32 cellular contexts compared by ENCODE assay signal in genomic region chr16:5026664-5027063, GRCh38. TPM values are rescaled to one million over a fixed set of nuclear protein-coding genes. Genes with fewer than 3 reads are reported as not detected.
"Had no signal": no experiment of that assay in that cellular context is flagged by ENCODE, and none has a peak within 500 bp of the region (broad histone marks: within the 10 kb centered on the region; RNA-seq: fewer than 3 reads in every experiment).

No MANE protein-coding gene starts in this region.

- H3K4me1 Mint-ChIP-seq: activated B cell treated with CpG ODN at 0.5 μM for 24 hours; activated naive CD8-positive, alpha-beta T cell treated with anti-CD3 and anti-CD28 coated beads, Interleukin-2, amount 50 U/mL, for 24 hours; activated T-helper 17 cell treated with anti-CD3 and anti-CD28 coated beads, Interleukin-2, amount 50 U/mL, for 72 hours; endodermal cell had no signal

- DNase-seq: activated B cell treated with CpG ODN at 0.5 μM for 24 hours; activated CD4-positive, alpha-beta T cell treated with anti-CD3 and anti-CD28 coated beads for 48 hours; activated CD4-positive, alpha-beta T cell treated with anti-CD3 and anti-CD28 coated beads, Interleukin-2, amount 50 U/mL, for 1 hour; activated CD4-positive, alpha-beta T cell treated with anti-CD3 and anti-CD28 coated beads, Interleukin-2, amount 50 U/mL, for 48 hours; activated CD8-positive, alpha-beta memory T cell treated with anti-CD3 and anti-CD28 coated beads for 24 hours; activated CD8-positive, alpha-beta T cell treated with anti-CD3 and anti-CD28 coated beads for 36 hours; activated effector memory CD4-positive, alpha-beta T cell treated with Interleukin-2 at 50 U/mL for 16 hours; activated gamma-delta T cell treated with Interleukin-2 at 50 U/mL for 16 hours; activated naive CD4-positive, alpha-beta T cell treated with anti-CD3 and anti-CD28 coated beads for 36 hours; activated naive CD8-positive, alpha-beta T cell treated with anti-CD3 and anti-CD28 coated beads for 36 hours; activated naive CD8-positive, alpha-beta T cell treated with anti-CD3 and anti-CD28 coated beads, Interleukin-2, amount 50 U/mL, for 24 hours; activated T-cell treated with anti-CD3 and anti-CD28 coated beads, Interleukin-2, amount 50 U/mL, for 4 hours; adrenal gland; amygdala; body of pancreas; cerebellar nuclear complex; colonic mucosa; effector memory CD4-positive, alpha-beta T cell; endodermal cell; erythroblast; foreskin keratinocyte; gastrocnemius medialis; T-helper 1 cell; T-helper 17 cell; T1000; WERI-Rb-1 had no signal

- H3K36me3 ChIP-seq: colonic mucosa, WERI-Rb-1 had no signal

- H3K27me3 Mint-ChIP-seq: activated B cell treated with CpG ODN at 0.5 μM for 24 hours; activated CD8-positive, alpha-beta T cell treated with anti-CD3 and anti-CD28 coated beads for 36 hours; activated naive CD8-positive, alpha-beta T cell treated with anti-CD3 and anti-CD28 coated beads for 36 hours; activated naive CD8-positive, alpha-beta T cell treated with anti-CD3 and anti-CD28 coated beads, Interleukin-2, amount 50 U/mL, for 24 hours; activated T-helper 17 cell treated with anti-CD3 and anti-CD28 coated beads, Interleukin-2, amount 50 U/mL, for 72 hours; T-helper 17 cell had no signal

- H3K36me3 Mint-ChIP-seq: activated naive CD4-positive, alpha-beta T cell treated with anti-CD3 and anti-CD28 coated beads, Interleukin-2, amount 50 U/mL, for 24 hours had no signal

- H3K4me1 ChIP-seq: adrenal gland, colonic mucosa, esophagus muscularis mucosa, foreskin keratinocyte had no signal

- H3K27me3 ChIP-seq: adrenal gland, body of pancreas, colonic mucosa, foreskin keratinocyte, gastrocnemius medialis had no signal

- H3K27ac Mint-ChIP-seq: activated B cell treated with CpG ODN at 0.5 μM for 24 hours; activated CD8-positive, alpha-beta T cell treated with anti-CD3 and anti-CD28 coated beads for 36 hours; activated naive CD4-positive, alpha-beta T cell treated with anti-CD3 and anti-CD28 coated beads for 36 hours; activated naive CD4-positive, alpha-beta T cell treated with anti-CD3 and anti-CD28 coated beads, Interleukin-2, amount 50 U/mL, for 24 hours; activated naive CD8-positive, alpha-beta T cell treated with anti-CD3 and anti-CD28 coated beads for 36 hours; activated naive CD8-positive, alpha-beta T cell treated with anti-CD3 and anti-CD28 coated beads, Interleukin-2, amount 50 U/mL, for 24 hours; activated T-helper 17 cell treated with anti-CD3 and anti-CD28 coated beads, Interleukin-2, amount 50 U/mL, for 72 hours; endodermal cell; T-helper 17 cell; T-helper 2 cell treated with Interferon-gamma antibody and Interleukin-4, amounts not matched to agents 5 μg/mL and 100 μg/mL, for 36 hours had no signal

- H3K9me3 Mint-ChIP-seq: activated B cell treated with CpG ODN at 0.5 μM for 24 hours; activated CD8-positive, alpha-beta T cell treated with anti-CD3 and anti-CD28 coated beads for 36 hours; activated naive CD4-positive, alpha-beta T cell treated with anti-CD3 and anti-CD28 coated beads for 36 hours; activated naive CD4-positive, alpha-beta T cell treated with anti-CD3 and anti-CD28 coated beads, Interleukin-2, amount 50 U/mL, for 24 hours; activated naive CD8-positive, alpha-beta T cell treated with anti-CD3 and anti-CD28 coated beads for 36 hours; activated naive CD8-positive, alpha-beta T cell treated with anti-CD3 and anti-CD28 coated beads, Interleukin-2, amount 50 U/mL, for 24 hours; activated T-cell treated with anti-CD3 and anti-CD28 coated beads, Interleukin-2, amount 50 U/mL, for 4 hours; activated T-helper 17 cell treated with anti-CD3 and anti-CD28 coated beads, Interleukin-2, amount 50 U/mL, for 72 hours; endodermal cell; T-helper 2 cell treated with Interferon-gamma antibody and Interleukin-4, amounts not matched to agents 5 μg/mL and 100 μg/mL, for 36 hours had no signal

- ATAC-seq: activated CD4-positive, CD25-positive, alpha-beta regulatory T cell treated with anti-CD3 and anti-CD28 coated beads, Interleukin-2, amount 50 U/mL, for 24 hours; activated CD8-positive, alpha-beta T cell treated with anti-CD3 and anti-CD28 coated beads for 36 hours; activated naive CD8-positive, alpha-beta T cell treated with anti-CD3 and anti-CD28 coated beads, Interleukin-2, amount 50 U/mL, for 24 hours; activated T-cell treated with anti-CD3 and anti-CD28 coated beads, Interleukin-2, amount 50 U/mL, for 4 hours; activated T-helper 17 cell treated with anti-CD3 and anti-CD28 coated beads, Interleukin-2, amount 50 U/mL, for 72 hours; body of pancreas; foreskin keratinocyte; gastrocnemius medialis; T-helper 17 cell had no signal

- H3K27ac ChIP-seq: adrenal gland, body of pancreas, colonic mucosa, esophagus muscularis mucosa, foreskin keratinocyte, gastrocnemius medialis, WERI-Rb-1 had no signal

- H3K4me3 ChIP-seq: adrenal gland, body of pancreas, colonic mucosa, esophagus muscularis mucosa, gastrocnemius medialis had no signal

- H3K9me3 ChIP-seq: adrenal gland, body of pancreas, colonic mucosa, esophagus muscularis mucosa, gastrocnemius medialis had no signal

- H3K4me3 Mint-ChIP-seq: activated B cell treated with CpG ODN at 0.5 μM for 24 hours; activated CD8-positive, alpha-beta T cell treated with anti-CD3 and anti-CD28 coated beads for 36 hours; activated naive CD4-positive, alpha-beta T cell treated with anti-CD3 and anti-CD28 coated beads for 36 hours; activated naive CD4-positive, alpha-beta T cell treated with anti-CD3 and anti-CD28 coated beads, Interleukin-2, amount 50 U/mL, for 24 hours; activated naive CD8-positive, alpha-beta T cell treated with anti-CD3 and anti-CD28 coated beads for 36 hours; activated naive CD8-positive, alpha-beta T cell treated with anti-CD3 and anti-CD28 coated beads, Interleukin-2, amount 50 U/mL, for 24 hours; activated T-cell treated with anti-CD3 and anti-CD28 coated beads, Interleukin-2, amount 50 U/mL, for 4 hours; activated T-helper 17 cell treated with anti-CD3 and anti-CD28 coated beads, Interleukin-2, amount 50 U/mL, for 72 hours; endodermal cell; T-helper 17 cell; T-helper 2 cell treated with Interferon-gamma antibody and Interleukin-4, amounts not matched to agents 5 μg/mL and 100 μg/mL, for 36 hours had no signal

RNA-seq across cellular contexts. Expression of gene C16orf89, which starts 39.1 kb away (rescaled TPM):
- total RNA-seq: activated B cell treated with CpG ODN at 0.5 μM for 24 hours; activated CD8-positive, alpha-beta T cell treated with anti-CD3 and anti-CD28 coated beads for 36 hours; activated naive CD4-positive, alpha-beta T cell treated with anti-CD3 and anti-CD28 coated beads for 36 hours; activated naive CD8-positive, alpha-beta T cell treated with anti-CD3 and anti-CD28 coated beads for 36 hours; activated T-cell treated with anti-CD3 and anti-CD28 coated beads, Interleukin-2, amount 50 U/mL, for 4 hours; activated T-helper 17 cell treated with anti-CD3 and anti-CD28 coated beads, Interleukin-2, amount 50 U/mL, for 72 hours; dermis microvascular lymphatic vessel endothelial cell; foreskin keratinocyte; gastrocnemius medialis; T-helper 17 cell had no signal
- polyA plus RNA-seq: foreskin keratinocyte had no signal
